Comparison of ENCODE assay signal across 20 cellular contexts in genomic region chr16:89707695-89708094, GRCh38. TPM values are rescaled to one million over a fixed set of nuclear protein-coding genes. Genes with fewer than 3 reads are reported as not detected.
DNase-seq lines count a peak whose midpoint lies in the region; TF ChIP-seq lines count a peak whose summit lies in the region.
"Had no signal": no experiment of that assay in that cellular context is flagged by ENCODE, and none has a peak within 500 bp of the region (broad histone marks: within the 10 kb centered on the region; RNA-seq: fewer than 3 reads in every experiment).

No MANE protein-coding gene starts in this region.

- no peak overlapping the region for H3K27ac Mint-ChIP-seq in MCF 10A (ENCODE audit: low read depth, unreplicated experiment)
- H3K27ac Mint-ChIP-seq: CD8-positive, alpha-beta T cell; H9 had no signal

- peaks cover 0 to 11% (median 0%) of the 10 kb centered on the region in 7 donors for H3K27me3 ChIP-seq in spleen (replicated peaks in 1 of 7)
- H3K27me3 ChIP-seq: Peyer's patch, SJSA1 had no signal

- H3K4me3 Mint-ChIP-seq in MCF 10A (ENCODE audit: unreplicated experiment) = no peak overlapping the region
- H3K4me3 Mint-ChIP-seq: CD8-positive, alpha-beta T cell; H9 had no signal

- POLR2A ChIA-PET in MCF 10A (lab: Yijun Ruan, JAX) = interaction anchor here (0.7 to 6.1 kb wide), 3 partner anchors 11 to 106 kb away, joined by 3 to 40 read pairs (median 3); partner anchors contain the start of gene VPS9D1

- 89 to 100% (median 94%) methylated on average over 1 to 9 of the region's 9 CpGs for WGBS in spleen, 5 donors

- no peaks in the 10 kb centered on the region for H3K9me3 ChIP-seq in spleen
- H3K9me3 ChIP-seq: Peyer's patch, SJSA1 had no signal

- no peak overlapping the region for H3K27ac ChIP-seq in spleen
- H3K27ac ChIP-seq: 22Rv1, HL-60, Peyer's patch, SJSA1 had no signal

- H3K27me3 Mint-ChIP-seq in MCF 10A (ENCODE audit: insufficient read depth, unreplicated experiment) = no peaks in the 10 kb centered on the region

- no peaks in the 10 kb centered on the region for H3K4me1 Mint-ChIP-seq in MCF 10A (ENCODE audit: insufficient read depth, unreplicated experiment)

- intact Hi-C loops in spleen (cut with DNase I; ENCODE audit: low total_unique reads) (loop anchor here (5.0 kb wide), 1 partner anchor 155 kb away; no protein-coding TSS in a partner anchor), MCF 10A (cut with micrococcal nuclease) (no loop called here)

- peak; percentile 14 for DNase-seq in activated CD8-positive, alpha-beta memory T cell treated with anti-CD3 and anti-CD28 coated beads, Interleukin-2, amount 50 U/mL, for 4 hours
- DNase-seq in activated CD8-positive, alpha-beta memory T cell treated with anti-CD3 and anti-CD28 coated beads, Interleukin-2, amount 50 U/mL, for 48 hours = no peak
- peak; percentile 29 for DNase-seq in cerebellar cortex (ENCODE audit: low spot score)
- DNase-seq in spleen = peak; percentile 64
- DNase-seq in MCF 10A (ENCODE audit: unreplicated experiment) = no peak
- no peak for DNase-seq in stimulated activated CD4-positive, alpha-beta T cell treated with anti-CD3 and anti-CD28 coated beads, Interleukin-2, amount 100 ng/mL, for 24 hours
- DNase-seq: C1 segment of cervical spinal cord; CD8-positive, alpha-beta T cell; DND-41; H9; KG1; NCI-H1092 treated with DMSO at 0.1 percent for 48 hours; NCI-H1436 treated with DMSO at 0.1 percent for 48 hours; NCI-H1930; NCI-H510A treated with DMSO at 0.1 percent for 48 hours; NCI-H748 treated with DMSO at 0.1 percent for 48 hours had no signal

- no peak for TF ChIP-seq POLR2A in spleen (IDR thresholded peaks at IDR 0.05)

- H3K9me3 Mint-ChIP-seq in MCF 10A (ENCODE audit: unreplicated experiment) = no peaks in the 10 kb centered on the region
- H3K9me3 Mint-ChIP-seq: CD8-positive, alpha-beta T cell; H9 had no signal

- no TSS peak for BruUV-seq in MCF 10A (replicated peaks; lab: Mats Ljungman, UMichigan)

- CTCF ChIA-PET in MCF 10A (lab: Yijun Ruan, JAX) = interaction anchor here (0.7 to 0.9 kb wide), 2 partner anchors 9 to 216 kb away, joined by 3 read pairs; partner anchors contain the start of gene TUBB3

- no peak overlapping the region for H3K4me3 ChIP-seq in spleen
- H3K4me3 ChIP-seq: Peyer's patch, SJSA1 had no signal

- no peaks in the 10 kb centered on the region for H3K36me3 Mint-ChIP-seq in MCF 10A (ENCODE audit: insufficient read depth, unreplicated experiment)
- H3K36me3 Mint-ChIP-seq: CD8-positive, alpha-beta T cell had no signal

- H3K36me3 ChIP-seq in spleen = peaks cover 0 to 38% (median 0%) of the 10 kb centered on the region in 6 donors
- H3K36me3 ChIP-seq: Peyer's patch, SJSA1 had no signal

- TF ChIP-seq CTCF in spleen (IDR thresholded peaks at IDR 0.05 in 8 of 11, conservative IDR thresholded peaks at IDR 0.05 in 3 of 11) (no peak), MCF 10A (IDR thresholded peaks at IDR 0.05; ENCODE audit: unreplicated experiment) (no peak)

- peaks cover 11 to 53% (median 27%) of the 10 kb centered on the region in 6 donors for H3K4me1 ChIP-seq in spleen

RNA-seq across cellular contexts. Expression of gene SPATA2L, which starts 6.2 kb away (rescaled TPM):
- total RNA-seq in spleen (10 to 100 TPM in 6 of 7 donors, 1 to 10 TPM in 1; 6.8 to 16.9 (median 10.5) TPM), MCF 10A (2022) (12.1 and 12.5 TPM in 2 replicates)
- 1 to 10 TPM; 4.6 to 6.3 (median 5.7) TPM for polyA plus RNA-seq in spleen

RNA-seq across cellular contexts. Expression of gene VPS9D1, which starts 13.0 kb away (rescaled TPM):
- total RNA-seq in spleen = 10 to 100 TPM in 6 of 7 donors, 1 to 10 TPM in 1; 6.0 to 28.8 (median 19.2) TPM
- 10 to 100 TPM in 2 of 3 donors, 1 to 10 TPM in 1; 7.4 to 37.2 (median 34.5) TPM for polyA plus RNA-seq in spleen
- 12.0 and 13.2 TPM in 2 replicates for total RNA-seq in MCF 10A (2022)

RNA-seq across cellular contexts. Expression of gene ZNF276, which starts 13.6 kb away (rescaled TPM):
- total RNA-seq in spleen = 10 to 100 TPM; 59.0 to 83.7 (median 65.3) TPM
- polyA plus RNA-seq in spleen = 10 to 100 TPM; 28.9 to 63.6 (median 42.9) TPM
- total RNA-seq in MCF 10A (2022) = 32.7 and 33.6 TPM in 2 replicates

RNA-seq across cellular contexts. Expression of gene CDK10, which starts 21.2 kb away (rescaled TPM):
- total RNA-seq in spleen (100 to 1,000 TPM in 2 of 7 donors, 10 to 100 TPM in 5; 47.6 to 114 (median 76.3) TPM), MCF 10A (2022) (73.0 and 83.4 TPM in 2 replicates)
- polyA plus RNA-seq in spleen = 100 to 1,000 TPM in 2 of 3 donors, 10 to 100 TPM in 1; 74.4 to 201 (median 134) TPM

RNA-seq across cellular contexts. Expression of gene SPATA33, which starts 50.1 kb away (rescaled TPM):
- total RNA-seq in spleen = 1 to 10 TPM; 2.9 to 5.7 (median 4.7) TPM
- 1 to 10 TPM; 3.8 to 7.0 (median 4.9) TPM for polyA plus RNA-seq in spleen
- total RNA-seq in MCF 10A (2022) = 7.2 and 9.5 TPM in 2 replicates

Comparison
In these comparisons a context has a peak if more than half of its experiments do, and no peak if none do; other contexts are left out.
1. DNase-seq: peak in activated CD8-positive, alpha-beta memory T cell treated with anti-CD3 and anti-CD28 coated beads, Interleukin-2, amount 50 U/mL, for 4 hours (single experiment), cerebellar cortex (single experiment) and spleen (single experiment); none in activated CD8-positive, alpha-beta memory T cell treated with anti-CD3 and anti-CD28 coated beads, Interleukin-2, amount 50 U/mL, for 48 hours (single experiment), MCF 10A (single experiment) and stimulated activated CD4-positive, alpha-beta T cell treated with anti-CD3 and anti-CD28 coated beads, Interleukin-2, amount 100 ng/mL, for 24 hours (0 of 2).